Comparison of ENCODE assay signal across 24 cellular contexts in genomic region chr14:100822007-100822406, GRCh38. TPM values are rescaled to one million over a fixed set of nuclear protein-coding genes. Genes with fewer than 3 reads are reported as not detected.
"Had no signal": no experiment of that assay in that cellular context is flagged by ENCODE, and none has a peak within 500 bp of the region (broad histone marks: within the 10 kb centered on the region; RNA-seq: fewer than 3 reads in every experiment).

No MANE protein-coding gene starts in this region.

- H3K27me3 ChIP-seq: adrenal gland, ascending aorta, vagina had no signal

- H3K4me1 ChIP-seq: adrenal gland, ascending aorta, tibial artery had no signal

- H3K9me3 ChIP-seq: adrenal gland, ascending aorta, mucosa of descending colon, tibial artery, vagina had no signal

- FAIRE-seq: colon had no signal

- ATAC-seq: activated T-helper 17 cell treated with anti-CD3 and anti-CD28 coated beads, Interleukin-2, amount 50 U/mL, for 72 hours; esophagus mucosa; mucosa of descending colon had no signal

- DNase-seq: activated CD4-positive, alpha-beta T cell treated with anti-CD3 and anti-CD28 coated beads for 1 hour; activated CD4-positive, alpha-beta T cell treated with anti-CD3 and anti-CD28 coated beads, Interleukin-2, amount 50 U/mL, for 4 hours; activated CD8-positive, alpha-beta memory T cell treated with anti-CD3 and anti-CD28 coated beads for 24 hours; activated CD8-positive, alpha-beta memory T cell treated with anti-CD3 and anti-CD28 coated beads, Interleukin-2, amount 50 U/mL, for 4 hours; activated naive CD4-positive, alpha-beta T cell; activated T-cell treated with anti-CD3 and anti-CD28 coated beads, Interleukin-2, amount 50 U/mL, for 24 hours; adrenal gland; effector memory CD4-positive, alpha-beta T cell; foreskin melanocyte; immature natural killer cell; kidney glomerular epithelial cell; mucosa of descending colon; occipital lobe; stimulated activated CD4-positive, alpha-beta T cell treated with anti-CD3 and anti-CD28 coated beads, Interleukin-1b, Interleukin-23, amount 100 ng/mL, for 48 hours; substantia nigra; T-helper 1 cell; T-helper 9 cell; tibial artery had no signal

- H3K36me3 ChIP-seq: adrenal gland, ascending aorta, tibial artery, vagina had no signal

- H3K27ac ChIP-seq: adrenal gland, ascending aorta, tibial artery, vagina had no signal

- H3K4me3 ChIP-seq: adrenal gland, ascending aorta, mucosa of descending colon, tibial artery, vagina had no signal

RNA-seq across cellular contexts. Expression of gene MEG3, which starts 3.9 kb away (rescaled TPM):
- total RNA-seq: activated T-helper 17 cell treated with anti-CD3 and anti-CD28 coated beads, Interleukin-2, amount 50 U/mL, for 72 hours had no signal
- polyA plus RNA-seq: immature natural killer cell, neural cell had no signal
